Comparison of ENCODE assay signal across 24 cellular contexts in the genomic region with DNA sequence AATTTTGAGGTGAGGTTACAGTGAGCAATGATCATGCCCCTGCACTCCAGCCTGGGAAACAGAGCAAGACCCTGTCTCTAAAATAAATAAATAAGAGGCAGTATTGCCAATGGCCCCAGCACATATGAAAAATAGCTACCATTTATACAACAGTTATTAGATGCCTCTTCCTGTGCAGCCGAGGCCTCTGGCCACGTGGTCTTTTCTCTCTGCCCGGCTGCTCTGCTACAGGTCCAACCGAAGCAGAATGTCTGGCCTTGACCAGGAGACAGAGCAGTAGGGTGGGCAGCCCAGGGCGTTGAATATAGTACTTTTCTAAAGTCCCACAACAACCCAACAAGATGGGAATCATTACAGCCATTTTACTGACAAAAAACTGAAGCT. TPM values are rescaled to one million over a fixed set of nuclear protein-coding genes. Genes with fewer than 3 reads are reported as not detected.
DNase-seq lines count a peak whose midpoint lies in the region; ATAC-seq and TF ChIP-seq lines count a peak whose summit lies in the region.
"Had no signal": no experiment of that assay in that cellular context is flagged by ENCODE, and none has a peak within 500 bp of the region (broad histone marks: within the 10 kb centered on the region; RNA-seq: fewer than 3 reads in every experiment).

No MANE protein-coding gene starts in this region.

- H3K4me1 ChIP-seq in GM23338 (ENCODE audit: insufficient read depth): peaks cover 32% of the 10 kb centered on the region
- H3K4me1 ChIP-seq in hepatocyte (ENCODE audit: insufficient read depth): peaks cover 44% of the 10 kb centered on the region
- peaks cover 28% of the 10 kb centered on the region for H3K4me1 ChIP-seq in neural progenitor cell
- H3K4me1 ChIP-seq: HAP-1 had no signal

- H3K36me3 Mint-ChIP-seq in GM23338 (ENCODE audit: low read depth): no peaks in the 10 kb centered on the region
- no peaks in the 10 kb centered on the region for H3K36me3 Mint-ChIP-seq in neural progenitor cell
- no peaks in the 10 kb centered on the region for H3K36me3 Mint-ChIP-seq in T-helper 17 cell (ENCODE audit: low read depth)

- H3K9me2 ChIP-seq in GM23338 (ENCODE audit: insufficient read depth): no peaks in the 10 kb centered on the region
- H3K9me2 ChIP-seq in hepatocyte (replicated peaks; ENCODE audit: insufficient read depth): no peaks in the 10 kb centered on the region

- ATAC-seq in GM23338 (no peak), T-helper 17 cell (no peak), HG03342 (IDR thresholded peaks at IDR 0.05; ENCODE audit: unreplicated experiment) (no peak), HG03442 (IDR thresholded peaks at IDR 0.05; ENCODE audit: unreplicated experiment) (no peak)
- ATAC-seq: Panc1 had no signal

- peak overlapping the region; percentile 17; the same call in 1 of the 3 replicates for H3K4me3 Mint-ChIP-seq in GM23338
- no peak overlapping the region for H3K4me3 Mint-ChIP-seq in neural progenitor cell
- H3K4me3 Mint-ChIP-seq in T-helper 17 cell: no peak overlapping the region
- H3K4me3 Mint-ChIP-seq: CD4-positive, alpha-beta T cell had no signal

- H3K4me3 ChIP-seq in GM23338 (peak overlapping the region; percentile 30; the same call in 1 of the 2 replicates), hepatocyte (no peak overlapping the region), neural progenitor cell (no peak overlapping the region)
- H3K4me3 ChIP-seq: BLaER1, HAP-1 had no signal

- no peak overlapping the region for H3K9ac ChIP-seq in neural progenitor cell
- H3K9ac ChIP-seq: BLaER1, KMS-11 had no signal

- WGBS in hepatocyte (ENCODE audit: low lambda C conversion rate, missing lambda C conversion rate): 48% methylated on average over 5 of the region's 5 CpGs

- no peak for DNase-seq in GM23338 (ENCODE audit: low spot score)
- no peak for DNase-seq in hepatocyte (ENCODE audit: low spot score)
- DNase-seq in neural progenitor cell (ENCODE audit: low spot score): no peak
- no peak for DNase-seq in DMS79 treated with DMSO at 0.1 percent for 48 hours (lab: John Stamatoyannopoulos, UW)
- DNase-seq in T-helper 17 cell: no peak
- DNase-seq: ACHN; CD4-positive, alpha-beta T cell; COR-L47; DMS79; IMR-90; NCI-H1105; NCI-H1694; NCI-H2081; NCI-H2171; NCI-H524 treated with DMSO at 0.1 percent for 48 hours; NCI-H82 had no signal

- H3K36me3 ChIP-seq in GM23338 (ENCODE audit: insufficient read depth) (no peaks in the 10 kb centered on the region), hepatocyte (replicated peaks; ENCODE audit: insufficient read depth, low read depth) (no peaks in the 10 kb centered on the region), neural progenitor cell (no peaks in the 10 kb centered on the region)
- H3K36me3 ChIP-seq: BLaER1, HAP-1 had no signal

- TF ChIP-seq CTCF in GM23338 (conservative IDR thresholded peaks at IDR 0.05; ENCODE audit: low read depth in 2 of 2) (no peak), hepatocyte (IDR thresholded peaks at IDR 0.05; ENCODE audit: poor library complexity) (no peak), neural progenitor cell (IDR thresholded peaks at IDR 0.05) (no peak)

- H3K4me2 ChIP-seq in GM23338 (peak overlapping the region; percentile 67), hepatocyte (peak overlapping the region; percentile 42), neural progenitor cell (peak overlapping the region; percentile 55)
- H3K4me2 ChIP-seq: BLaER1, KMS-11 had no signal

- H3K9me3 ChIP-seq in hepatocyte (ENCODE audit: low read depth) (no peaks in the 10 kb centered on the region), neural progenitor cell (ENCODE audit: low read depth) (no peaks in the 10 kb centered on the region), T-helper 17 cell (ENCODE audit: control insufficient read depth, low read length, poor library complexity, severe bottlenecking) (no peaks in the 10 kb centered on the region)
- H3K9me3 ChIP-seq: BLaER1, HAP-1 had no signal

- H3K27me3 Mint-ChIP-seq in GM23338 (ENCODE audit: insufficient read depth, low read depth, poor library complexity) (peaks cover 66% of the 10 kb centered on the region), neural progenitor cell (ENCODE audit: insufficient read depth, low read depth) (peaks cover 8% of the 10 kb centered on the region), T-helper 17 cell (peaks cover 40% of the 10 kb centered on the region)

- H4K20me1 ChIP-seq in GM23338 (replicated peaks; ENCODE audit: insufficient read depth): no peaks in the 10 kb centered on the region
- H4K20me1 ChIP-seq in hepatocyte (ENCODE audit: insufficient read depth, poor library complexity, severe bottlenecking): no peaks in the 10 kb centered on the region
- H4K20me1 ChIP-seq in neural progenitor cell (ENCODE audit: low read depth): no peaks in the 10 kb centered on the region
- H4K20me1 ChIP-seq: BLaER1 had no signal

- H3K9me3 Mint-ChIP-seq in GM23338 (no peaks in the 10 kb centered on the region), neural progenitor cell (no peaks in the 10 kb centered on the region)
- H3K9me3 Mint-ChIP-seq: CD4-positive, alpha-beta T cell had no signal

- H3K79me2 ChIP-seq in GM23338 (replicated peaks; ENCODE audit: insufficient read depth) (no peaks in the 10 kb centered on the region), hepatocyte (no peaks in the 10 kb centered on the region), neural progenitor cell (ENCODE audit: low read depth) (no peaks in the 10 kb centered on the region)

- H3K27ac Mint-ChIP-seq in GM23338 (no peak overlapping the region), neural progenitor cell (no peak overlapping the region), T-helper 17 cell (no peak overlapping the region)
- H3K27ac Mint-ChIP-seq: CD4-positive, alpha-beta T cell had no signal

- H2AFZ ChIP-seq in GM23338 (no peak overlapping the region; the same call in 1 of the 2 replicates), hepatocyte (no peak overlapping the region), neural progenitor cell (replicated peaks) (no peak overlapping the region)

- H3K27me3 ChIP-seq in GM23338 (ENCODE audit: insufficient read depth): peaks cover 66% of the 10 kb centered on the region
- H3K27me3 ChIP-seq in hepatocyte: no peaks in the 10 kb centered on the region
- H3K27me3 ChIP-seq in neural progenitor cell: peaks cover 87% of the 10 kb centered on the region

- H3K27ac ChIP-seq in GM23338 (ENCODE audit: low read depth) (no peak overlapping the region), hepatocyte (peak overlapping the region; percentile 64), neural progenitor cell (no peak overlapping the region), temporal lobe (ENCODE audit: low read depth, low read length) (peak overlapping the region; percentile 3)
- H3K27ac ChIP-seq: 22Rv1, BLaER1, KMS-11 had no signal

- no peaks in the 10 kb centered on the region for H3F3A ChIP-seq in GM23338 (replicated peaks; ENCODE audit: low read depth)
- peaks cover 12% of the 10 kb centered on the region for H3F3A ChIP-seq in neural progenitor cell (ENCODE audit: low read depth)

- H3K4me1 Mint-ChIP-seq in GM23338: peaks cover 48% of the 10 kb centered on the region
- peaks cover 56% of the 10 kb centered on the region for H3K4me1 Mint-ChIP-seq in neural progenitor cell
- no peaks in the 10 kb centered on the region for H3K4me1 Mint-ChIP-seq in T-helper 17 cell

TF ChIP-seq in GM23338, 12 proteins besides CTCF, POLR2A, EP300 and RAD21 (continues in another document):
- no peak for TF ChIP-seq JUNB (IDR thresholded peaks at IDR 0.05; ENCODE audit: unreplicated experiment)
- TF ChIP-seq EZH2 (IDR thresholded peaks at IDR 0.05; ENCODE audit: low read depth, unreplicated experiment): peak; percentile 28
- TF ChIP-seq, protein P1, sequence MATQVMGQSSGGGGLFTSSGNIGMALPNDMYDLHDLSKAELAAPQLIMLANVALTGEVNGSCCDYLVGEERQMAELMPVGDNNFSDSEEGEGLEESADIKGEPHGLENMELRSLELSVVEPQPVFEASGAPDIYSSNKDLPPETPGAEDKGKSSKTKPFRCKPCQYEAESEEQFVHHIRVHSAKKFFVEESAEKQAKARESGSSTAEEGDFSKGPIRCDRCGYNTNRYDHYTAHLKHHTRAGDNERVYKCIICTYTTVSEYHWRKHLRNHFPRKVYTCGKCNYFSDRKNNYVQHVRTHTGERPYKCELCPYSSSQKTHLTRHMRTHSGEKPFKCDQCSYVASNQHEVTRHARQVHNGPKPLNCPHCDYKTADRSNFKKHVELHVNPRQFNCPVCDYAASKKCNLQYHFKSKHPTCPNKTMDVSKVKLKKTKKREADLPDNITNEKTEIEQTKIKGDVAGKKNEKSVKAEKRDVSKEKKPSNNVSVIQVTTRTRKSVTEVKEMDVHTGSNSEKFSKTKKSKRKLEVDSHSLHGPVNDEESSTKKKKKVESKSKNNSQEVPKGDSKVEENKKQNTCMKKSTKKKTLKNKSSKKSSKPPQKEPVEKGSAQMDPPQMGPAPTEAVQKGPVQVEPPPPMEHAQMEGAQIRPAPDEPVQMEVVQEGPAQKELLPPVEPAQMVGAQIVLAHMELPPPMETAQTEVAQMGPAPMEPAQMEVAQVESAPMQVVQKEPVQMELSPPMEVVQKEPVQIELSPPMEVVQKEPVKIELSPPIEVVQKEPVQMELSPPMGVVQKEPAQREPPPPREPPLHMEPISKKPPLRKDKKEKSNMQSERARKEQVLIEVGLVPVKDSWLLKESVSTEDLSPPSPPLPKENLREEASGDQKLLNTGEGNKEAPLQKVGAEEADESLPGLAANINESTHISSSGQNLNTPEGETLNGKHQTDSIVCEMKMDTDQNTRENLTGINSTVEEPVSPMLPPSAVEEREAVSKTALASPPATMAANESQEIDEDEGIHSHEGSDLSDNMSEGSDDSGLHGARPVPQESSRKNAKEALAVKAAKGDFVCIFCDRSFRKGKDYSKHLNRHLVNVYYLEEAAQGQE (IDR thresholded peaks at IDR 0.05; ENCODE audit: unreplicated experiment): no peak
- no peak for TF ChIP-seq EZH2phosphoT487 (IDR thresholded peaks at IDR 0.05; ENCODE audit: unreplicated experiment)
- TF ChIP-seq POLR2AphosphoS5 (IDR thresholded peaks at IDR 0.05; ENCODE audit: low read depth): no peak

RNA-seq across cellular contexts. Expression of gene OAF, which starts 12.4 kb away (rescaled TPM):
- total RNA-seq in GM23338 (2014; rRNA removed; shearing (Covaris generic)): 1.2 and 3.0 TPM in 2 replicates
- polyA plus RNA-seq in GM23338 (2016; fragmentation: Nextera tagmentation; extraction: Ambion mirVana): 1.1 and 1.6 TPM in 2 replicates
- total RNA-seq in hepatocyte: 63.9 and 72.4 TPM in 2 replicates
- polyA plus RNA-seq in hepatocyte: 73.0 and 102 TPM in 2 replicates
- total RNA-seq in neural progenitor cell (ENCODE audit: low replicate concordance): 0.46 and 0.47 TPM in 2 replicates
- total RNA-seq in temporal lobe: 1.2 TPM
- total RNA-seq in T-helper 17 cell: 1 to 10 TPM; 1.3 to 3.8 TPM

RNA-seq across cellular contexts. Expression of gene POU2F3, which starts 41.5 kb away (rescaled TPM):
- total RNA-seq in GM23338 (2014; rRNA removed; shearing (Covaris generic)): 0.45 and 1.1 TPM in 2 replicates
- 0.79 and 1.4 TPM in 2 replicates for polyA plus RNA-seq in GM23338 (2016; fragmentation: Nextera tagmentation; extraction: Ambion mirVana)
- total RNA-seq in hepatocyte: 0.24 TPM in 1 of 2 replicates, not detected in the other
- 0.21 TPM in 1 of 2 replicates, not detected in the other for polyA plus RNA-seq in hepatocyte
- total RNA-seq in neural progenitor cell (ENCODE audit: low replicate concordance): 1.4 TPM in 1 of 2 replicates, not detected in the other
- not detected for total RNA-seq in temporal lobe
- not detected for total RNA-seq in T-helper 17 cell
- total RNA-seq: CD4-positive, alpha-beta T cell had no signal

Comparison
In these comparisons a context has a peak if more than half of its experiments do, and no peak if none do; other contexts are left out.
1. H3K27ac ChIP-seq: peak in hepatocyte (single experiment) and temporal lobe (single experiment); none in GM23338 (single experiment) and neural progenitor cell (single experiment).
2. RNA of gene OAF, which starts 12.4 kb away (total RNA-seq): 63.9 to 72.4 TPM in hepatocyte; 1.3 to 3.8 TPM in T-helper 17 cell, 1.2 to 3.0 TPM in GM23338, 1.2 TPM in temporal lobe (single experiment) and 0.46 to 0.47 TPM in neural progenitor cell; every median in the first group is over 10 times any median in the second.
3. Peak in every context shown above with its lines, with median percentiles within 50 percentile points of each other: H3K4me2 ChIP-seq.